In the genomic region with DNA sequence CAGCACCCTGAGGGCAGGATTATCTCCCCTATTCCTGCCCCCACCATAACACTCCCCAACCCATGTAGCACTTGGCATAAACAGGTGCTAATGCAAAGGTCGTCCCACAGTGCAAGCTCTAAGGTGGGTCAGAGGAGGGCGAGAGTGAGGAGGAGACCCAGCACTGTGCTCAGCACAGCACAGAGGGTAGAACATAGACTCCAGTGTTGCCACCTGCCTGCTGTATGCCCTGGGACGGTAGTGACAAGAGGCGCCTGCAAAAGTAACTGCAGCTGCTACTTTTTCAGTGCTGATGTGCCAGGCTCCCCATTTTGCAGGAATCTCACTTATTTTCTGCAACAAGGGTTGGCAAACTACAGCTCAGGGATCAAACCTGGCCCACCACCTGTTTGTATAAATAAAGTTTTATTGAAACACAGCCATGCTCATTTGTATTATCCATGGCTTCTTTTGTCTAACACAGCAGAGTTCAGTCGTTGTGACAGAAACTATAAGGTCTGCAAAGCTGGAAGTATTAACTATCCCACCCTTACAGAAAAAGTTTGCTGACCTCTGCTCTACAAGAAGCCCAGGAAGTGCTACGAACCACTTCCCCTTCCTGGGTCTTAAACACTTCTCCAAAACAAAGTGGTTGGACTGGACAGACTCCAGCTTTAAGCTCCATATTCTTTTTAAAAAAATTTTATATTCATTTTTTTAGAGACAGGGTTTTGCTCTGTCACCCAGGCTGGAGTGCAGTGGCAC, we compare ENCODE assay signal across 12 cellular contexts. TPM values are rescaled to one million over a fixed set of nuclear protein-coding genes. Genes with fewer than 3 reads are reported as not detected.
DNase-seq lines count a peak whose midpoint lies in the region; ATAC-seq lines count a peak whose summit lies in the region.
"Had no signal": no experiment of that assay in that cellular context is flagged by ENCODE, and none has a peak within 500 bp of the region (broad histone marks: within the 10 kb centered on the region; RNA-seq: fewer than 3 reads in every experiment).

No MANE protein-coding gene starts in this region.

- no peaks in the 10 kb centered on the region for H3K27me3 ChIP-seq in naive thymus-derived CD4-positive, alpha-beta T cell (ENCODE audit: control insufficient read depth in 2 of 2, insufficient read depth in 2 of 2, low read length in 2 of 2)
- H3K27me3 ChIP-seq: dorsolateral prefrontal cortex, pancreas, SJCRH30 had no signal

- DNase-seq in CD1c-positive myeloid dendritic cell (ENCODE audit: extremely low spot score), result peak; percentile 81
- peak; percentile 51 for DNase-seq in Jurkat, Clone E6-1 (ENCODE audit: low read depth, low spot score)
- no peak for DNase-seq in activated CD4-positive, alpha-beta memory T cell treated with anti-CD3 and anti-CD28 coated beads, Interleukin-2, amount 10 ng/mL, durations not matched to agents 7 days and 5 days
- peak in 1 of 9 donors; percentile 36 for DNase-seq in naive thymus-derived CD4-positive, alpha-beta T cell
- no peak for DNase-seq in NCI-H146 (lab: John Stamatoyannopoulos, UW)
- DNase-seq in NCI-H2107 treated with DMSO at 0.1 percent for 48 hours (lab: John Stamatoyannopoulos, UW; ENCODE audit: unreplicated experiment), result no peak
- no peak for DNase-seq in activated effector memory CD4-positive, alpha-beta T cell treated with Interleukin-2 at 50 U/mL for 16 hours
- DNase-seq: dorsolateral prefrontal cortex, NCI-H1048, pancreas, SJCRH30 had no signal

- H3K27ac Mint-ChIP-seq in activated CD4-positive, alpha-beta memory T cell treated with anti-CD3 and anti-CD28 coated beads, Interleukin-2, amount 10 ng/mL, durations not matched to agents 7 days and 5 days, result peak overlapping the region; percentile 98
- peak overlapping the region; percentile 87 to 98 (median 96) for H3K27ac Mint-ChIP-seq in naive thymus-derived CD4-positive, alpha-beta T cell

- H3K27ac ChIP-seq in naive thymus-derived CD4-positive, alpha-beta T cell (ENCODE audit: low read depth, low read length), result peak overlapping the region; percentile 76
- H3K27ac ChIP-seq: pancreas had no signal

- H3K4me3 ChIP-seq in Jurkat, Clone E6-1 (ENCODE audit: low read length), result no peak overlapping the region
- H3K4me3 ChIP-seq in naive thymus-derived CD4-positive, alpha-beta T cell (ENCODE audit: low read length), result peak overlapping the region; percentile 45
- H3K4me3 ChIP-seq: dorsolateral prefrontal cortex, pancreas, SJCRH30 had no signal

- intact Hi-C loops in naive thymus-derived CD4-positive, alpha-beta T cell (cut with micrococcal nuclease), result no loop called here

- no peaks in the 10 kb centered on the region for H3K9me3 Mint-ChIP-seq in activated CD4-positive, alpha-beta memory T cell treated with anti-CD3 and anti-CD28 coated beads, Interleukin-2, amount 10 ng/mL, durations not matched to agents 7 days and 5 days
- H3K9me3 Mint-ChIP-seq in naive thymus-derived CD4-positive, alpha-beta T cell, result peaks cover 0 to 5% (median 0%) of the 10 kb centered on the region in 11 donors

- POLR2A ChIA-PET in activated CD4-positive, alpha-beta memory T cell treated with anti-CD3 and anti-CD28 coated beads, Interleukin-2, amount 10 ng/mL, durations not matched to agents 7 days and 5 days (lab: Charles Lee), result interaction anchor here (0.5 to 28.1 kb wide), 12 partner anchors 8 to 274 kb away, joined by 3 to 1068 read pairs (median 4); partner anchors contain the start of genes ARL2, CDC42BPG, EHD1 and FAU
- POLR2A ChIA-PET in naive thymus-derived CD4-positive, alpha-beta T cell (lab: Charles Lee), result interaction anchor here (1.2 to 29.3 kb wide), 8 partner anchors 2 to 639 kb away, joined by 3 to 1324 read pairs (median 17); partner anchors contain the start of genes CDC42BPG, EHD1, FAU and MRPL49

- peaks cover 93% of the 10 kb centered on the region for H3K4me1 Mint-ChIP-seq in activated CD4-positive, alpha-beta memory T cell treated with anti-CD3 and anti-CD28 coated beads, Interleukin-2, amount 10 ng/mL, durations not matched to agents 7 days and 5 days
- peaks cover 59 to 92% (median 80%) of the 10 kb centered on the region in 7 donors for H3K4me1 Mint-ChIP-seq in naive thymus-derived CD4-positive, alpha-beta T cell

- peak overlapping the region; percentile 75 for H3K4me3 Mint-ChIP-seq in activated CD4-positive, alpha-beta memory T cell treated with anti-CD3 and anti-CD28 coated beads, Interleukin-2, amount 10 ng/mL, durations not matched to agents 7 days and 5 days
- peak overlapping the region; percentile 74 to 91 (median 82) for H3K4me3 Mint-ChIP-seq in naive thymus-derived CD4-positive, alpha-beta T cell

- peaks cover 95% of the 10 kb centered on the region in 2 donors for H3K4me1 ChIP-seq in naive thymus-derived CD4-positive, alpha-beta T cell (ENCODE audit: control insufficient read depth in 2 of 2, insufficient read depth in 2 of 2, low read length in 2 of 2)

- no peaks in the 10 kb centered on the region for H3K27me3 Mint-ChIP-seq in activated CD4-positive, alpha-beta memory T cell treated with anti-CD3 and anti-CD28 coated beads, Interleukin-2, amount 10 ng/mL, durations not matched to agents 7 days and 5 days
- no peaks in the 10 kb centered on the region for H3K27me3 Mint-ChIP-seq in naive thymus-derived CD4-positive, alpha-beta T cell

- peaks cover 59% of the 10 kb centered on the region for H3K36me3 Mint-ChIP-seq in activated CD4-positive, alpha-beta memory T cell treated with anti-CD3 and anti-CD28 coated beads, Interleukin-2, amount 10 ng/mL, durations not matched to agents 7 days and 5 days (ENCODE audit: low read depth)
- peaks cover 0 to 40% (median 13%) of the 10 kb centered on the region in 5 donors for H3K36me3 Mint-ChIP-seq in naive thymus-derived CD4-positive, alpha-beta T cell

- peaks cover 0 to 5% (median 3%) of the 10 kb centered on the region in 3 experiments for H3K36me3 ChIP-seq in naive thymus-derived CD4-positive, alpha-beta T cell (ENCODE audit: control insufficient read depth in 2 of 3, insufficient read depth in 3 of 3, low read length in 3 of 3)
- H3K36me3 ChIP-seq: pancreas had no signal

- ATAC-seq in naive thymus-derived CD4-positive, alpha-beta T cell, result no peak
- ATAC-seq in HG02642 (IDR thresholded peaks at IDR 0.05; ENCODE audit: poor library complexity, unreplicated experiment), result no peak

- H3K9me3 ChIP-seq in naive thymus-derived CD4-positive, alpha-beta T cell (ENCODE audit: control insufficient read depth in 2 of 3, low read length in 3 of 3), result no peaks in the 10 kb centered on the region
- H3K9me3 ChIP-seq: pancreas, SJCRH30 had no signal

- CTCF ChIA-PET in activated CD4-positive, alpha-beta memory T cell treated with anti-CD3 and anti-CD28 coated beads, Interleukin-2, amount 10 ng/mL, durations not matched to agents 7 days and 5 days (lab: Charles Lee), result interaction anchor here (1.1 to 30.8 kb wide), 6 partner anchors 8 to 256 kb away, joined by 3 to 957 read pairs (median 20); partner anchors contain the start of genes CDC42BPG, EHD1 and ZNHIT2
- CTCF ChIA-PET in naive thymus-derived CD4-positive, alpha-beta T cell (lab: Charles Lee), result interaction anchor here (0.6 to 29.8 kb wide), 4 partner anchors 9 to 88 kb away, joined by 4 to 945 read pairs (median 142); partner anchors contain the start of gene EHD1

RNA-seq across cellular contexts. Expression of gene CDC42BPG, which starts 16.9 kb away (rescaled TPM):
- polyA plus RNA-seq in Jurkat, Clone E6-1 (2012; ENCODE audit: insufficient read depth, insufficient read length), result 4.6 TPM
- total RNA-seq in activated CD4-positive, alpha-beta memory T cell treated with anti-CD3 and anti-CD28 coated beads, Interleukin-2, amount 10 ng/mL, durations not matched to agents 7 days and 5 days, result under 1 TPM; 0.65 to 0.70 TPM
- total RNA-seq in naive thymus-derived CD4-positive, alpha-beta T cell, result 1 to 10 TPM in 4 of 5 experiments, under 1 TPM in 1; 0.22 to 9.2 (median 8.1) TPM
- under 1 TPM; 0.27 to 0.47 TPM for polyA plus RNA-seq in naive thymus-derived CD4-positive, alpha-beta T cell

RNA-seq across cellular contexts. Expression of gene EHD1, which starts 17.0 kb away (rescaled TPM):
- polyA plus RNA-seq in Jurkat, Clone E6-1 (2012; ENCODE audit: insufficient read depth, insufficient read length), result 34.9 TPM
- total RNA-seq in activated CD4-positive, alpha-beta memory T cell treated with anti-CD3 and anti-CD28 coated beads, Interleukin-2, amount 10 ng/mL, durations not matched to agents 7 days and 5 days, result 100 to 1,000 TPM; 138 to 146 TPM
- total RNA-seq in naive thymus-derived CD4-positive, alpha-beta T cell, result 100 to 1,000 TPM; 124 to 263 (median 208) TPM
- polyA plus RNA-seq in naive thymus-derived CD4-positive, alpha-beta T cell, result 100 to 1,000 TPM; 102 to 141 TPM

RNA-seq across cellular contexts. Expression of gene MEN1, which starts 51.0 kb away (rescaled TPM):
- polyA plus RNA-seq in Jurkat, Clone E6-1 (2012; ENCODE audit: insufficient read depth, insufficient read length), result 71.2 TPM
- 10 to 100 TPM; 32.5 to 33.4 TPM for total RNA-seq in activated CD4-positive, alpha-beta memory T cell treated with anti-CD3 and anti-CD28 coated beads, Interleukin-2, amount 10 ng/mL, durations not matched to agents 7 days and 5 days
- total RNA-seq in naive thymus-derived CD4-positive, alpha-beta T cell, result 10 to 100 TPM; 25.7 to 46.4 (median 38.0) TPM
- polyA plus RNA-seq in naive thymus-derived CD4-positive, alpha-beta T cell, result 10 to 100 TPM; 33.8 to 54.9 TPM

RNA-seq across cellular contexts. Expression of gene ATG2A, which starts 55.6 kb away (rescaled TPM):
- 11.6 TPM for polyA plus RNA-seq in Jurkat, Clone E6-1 (2012; ENCODE audit: insufficient read depth, insufficient read length)
- 10 to 100 TPM; 37.4 to 40.7 TPM for total RNA-seq in activated CD4-positive, alpha-beta memory T cell treated with anti-CD3 and anti-CD28 coated beads, Interleukin-2, amount 10 ng/mL, durations not matched to agents 7 days and 5 days
- total RNA-seq in naive thymus-derived CD4-positive, alpha-beta T cell, result 100 to 1,000 TPM in 1 of 5 experiments, 10 to 100 TPM in 4; 30.6 to 105 (median 36.2) TPM
- 1 to 10 TPM; 3.4 to 5.2 TPM for polyA plus RNA-seq in naive thymus-derived CD4-positive, alpha-beta T cell

RNA-seq across cellular contexts. Expression of gene MAP4K2, which starts 58.4 kb away (rescaled TPM):
- polyA plus RNA-seq in Jurkat, Clone E6-1 (2012; ENCODE audit: insufficient read depth, insufficient read length), result 42.5 TPM
- 10 to 100 TPM; 95.6 to 98.0 TPM for total RNA-seq in activated CD4-positive, alpha-beta memory T cell treated with anti-CD3 and anti-CD28 coated beads, Interleukin-2, amount 10 ng/mL, durations not matched to agents 7 days and 5 days
- total RNA-seq in naive thymus-derived CD4-positive, alpha-beta T cell, result 100 to 1,000 TPM in 2 of 5 experiments, 10 to 100 TPM in 3; 75.2 to 130 (median 84.3) TPM
- 10 to 100 TPM; 40.7 to 63.0 TPM for polyA plus RNA-seq in naive thymus-derived CD4-positive, alpha-beta T cell

Comparison
In these comparisons a context has a peak if more than half of its experiments do, and no peak if none do; other contexts are left out.
1. DNase-seq: peak in CD1c-positive myeloid dendritic cell (single experiment) and Jurkat, Clone E6-1 (single experiment); none in activated CD4-positive, alpha-beta memory T cell treated with anti-CD3 and anti-CD28 coated beads, Interleukin-2, amount 10 ng/mL, durations not matched to agents 7 days and 5 days (single experiment), NCI-H146 (single experiment), NCI-H2107 treated with DMSO at 0.1 percent for 48 hours (single experiment) and activated effector memory CD4-positive, alpha-beta T cell treated with Interleukin-2 at 50 U/mL for 16 hours (single experiment).